Comparison of ENCODE assay signal across 1 cellular context in genomic region chr12:109575683-109576082, GRCh38.
A peak's percentile ranks its signal among the peaks of the same experiment; 100 is the strongest.
TF ChIP-seq lines count a peak whose summit lies in the region.

No MANE protein-coding gene starts in this region.

TF ChIP-seq in liver, 16 proteins besides CTCF, POLR2A, EP300 and RAD21 (continued from another document):
- TF ChIP-seq, protein P1, sequence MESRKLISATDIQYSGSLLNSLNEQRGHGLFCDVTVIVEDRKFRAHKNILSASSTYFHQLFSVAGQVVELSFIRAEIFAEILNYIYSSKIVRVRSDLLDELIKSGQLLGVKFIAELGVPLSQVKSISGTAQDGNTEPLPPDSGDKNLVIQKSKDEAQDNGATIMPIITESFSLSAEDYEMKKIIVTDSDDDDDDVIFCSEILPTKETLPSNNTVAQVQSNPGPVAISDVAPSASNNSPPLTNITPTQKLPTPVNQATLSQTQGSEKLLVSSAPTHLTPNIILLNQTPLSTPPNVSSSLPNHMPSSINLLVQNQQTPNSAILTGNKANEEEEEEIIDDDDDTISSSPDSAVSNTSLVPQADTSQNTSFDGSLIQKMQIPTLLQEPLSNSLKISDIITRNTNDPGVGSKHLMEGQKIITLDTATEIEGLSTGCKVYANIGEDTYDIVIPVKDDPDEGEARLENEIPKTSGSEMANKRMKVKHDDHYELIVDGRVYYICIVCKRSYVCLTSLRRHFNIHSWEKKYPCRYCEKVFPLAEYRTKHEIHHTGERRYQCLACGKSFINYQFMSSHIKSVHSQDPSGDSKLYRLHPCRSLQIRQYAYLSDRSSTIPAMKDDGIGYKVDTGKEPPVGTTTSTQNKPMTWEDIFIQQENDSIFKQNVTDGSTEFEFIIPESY (IDR thresholded peaks at IDR 0.05): no peak
- TF ChIP-seq JUND (IDR thresholded peaks at IDR 0.05): peak in 1 of 2 donors; percentile 11
- peak; percentile 67 for TF ChIP-seq YY1 (IDR thresholded peaks at IDR 0.05)
- no peak for TF ChIP-seq FOXA1 (IDR thresholded peaks at IDR 0.05)
- no peak for TF ChIP-seq EGR1 (IDR thresholded peaks at IDR 0.05; ENCODE audit: low read depth in 2 of 2)
- peak; percentile 9 for TF ChIP-seq FOXA2 (IDR thresholded peaks at IDR 0.05)
- TF ChIP-seq HNF4A (conservative IDR thresholded peaks at IDR 0.05): peak; percentile 28 to 56
- TF ChIP-seq TAF1 (conservative IDR thresholded peaks at IDR 0.05): no peak
- TF ChIP-seq REST (IDR thresholded peaks at IDR 0.05): peak; percentile 39
- no peak for TF ChIP-seq NR2F2 (IDR thresholded peaks at IDR 0.05)
- TF ChIP-seq, protein P2, sequence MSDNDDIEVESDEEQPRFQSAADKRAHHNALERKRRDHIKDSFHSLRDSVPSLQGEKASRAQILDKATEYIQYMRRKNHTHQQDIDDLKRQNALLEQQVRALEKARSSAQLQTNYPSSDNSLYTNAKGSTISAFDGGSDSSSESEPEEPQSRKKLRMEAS (IDR thresholded peaks at IDR 0.05): peak; percentile 74
- no peak for TF ChIP-seq GABPA (IDR thresholded peaks at IDR 0.05 in 1 of 2, conservative IDR thresholded peaks at IDR 0.05 in 1 of 2)
